Comparison of ENCODE assay signal across 1 cellular context in genomic region chr12:2172040-2172439, GRCh38.
TF ChIP-seq lines count a peak whose summit lies in the region.

No MANE protein-coding gene starts in this region.

TF ChIP-seq in H1, 55 proteins besides CTCF, POLR2A, EP300 and RAD21 (continued from another document):
- TF ChIP-seq POLR2AphosphoS5 (IDR thresholded peaks at IDR 0.05; ENCODE audit: low read depth, low read length) (no peak), PHF8 (conservative IDR thresholded peaks at IDR 0.05; ENCODE audit: low read depth, low read length) (no peak), RBBP5 (IDR thresholded peaks at IDR 0.05; ENCODE audit: borderline replicate concordance, low read depth, low read length) (no peak), CTBP2 (IDR thresholded peaks at IDR 0.05; ENCODE audit: borderline replicate concordance, insufficient read depth, insufficient read length, low read length) (no peak), CBX8 (IDR thresholded peaks at IDR 0.05; ENCODE audit: borderline replicate concordance, low read depth, low read length) (no peak), CHD2 (IDR thresholded peaks at IDR 0.05; ENCODE audit: low read length) (no peak), CHD7 (IDR thresholded peaks at IDR 0.05; ENCODE audit: insufficient replicate concordance, low read length) (no peak), HDAC6 (IDR thresholded peaks at IDR 0.05; ENCODE audit: low read depth, low read length) (no peak), ZNF274 (IDR thresholded peaks at IDR 0.05; ENCODE audit: borderline replicate concordance, extremely low read depth, low read length) (no peak), TAF7 (optimal IDR thresholded peaks at IDR 0.05; ENCODE audit: borderline replicate concordance, low read depth, low read length) (no peak), RFX5 (IDR thresholded peaks at IDR 0.05; ENCODE audit: borderline replicate concordance, low read depth, low read length) (no peak), GABPA (IDR thresholded peaks at IDR 0.05; ENCODE audit: borderline replicate concordance, insufficient read depth, low read length) (no peak), MAX (IDR thresholded peaks at IDR 0.05) (no peak), TBP (IDR thresholded peaks at IDR 0.05; ENCODE audit: low read depth, low read length) (no peak), NRF1 (IDR thresholded peaks at IDR 0.05; ENCODE audit: low read depth, low read length) (no peak)
